18 cellular contexts compared by ENCODE assay signal in the genomic region with DNA sequence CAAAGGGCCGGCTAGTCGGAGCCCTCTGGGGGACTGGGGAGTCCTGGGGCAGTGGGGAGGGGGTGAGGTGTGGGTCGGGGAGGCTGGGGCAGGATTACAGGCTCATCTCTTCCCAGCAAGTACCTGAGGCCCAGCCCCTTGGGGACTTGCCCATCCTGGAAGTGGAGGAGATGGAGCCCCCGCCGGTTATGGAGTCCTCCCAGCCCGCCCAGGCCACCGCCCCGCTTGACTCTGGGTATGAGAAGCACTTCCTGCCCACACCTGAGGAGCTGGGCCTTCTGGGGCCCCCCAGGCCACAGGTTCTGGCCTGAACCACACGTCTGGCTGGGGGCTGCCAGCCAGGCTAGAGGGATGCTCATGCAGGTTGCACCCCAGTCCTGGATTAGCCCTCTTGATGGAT. TPM values are rescaled to one million over a fixed set of nuclear protein-coding genes. Genes with fewer than 3 reads are reported as not detected.
DNase-seq lines count a peak whose midpoint lies in the region; ATAC-seq and TF ChIP-seq lines count a peak whose summit lies in the region.
"Had no signal": no experiment of that assay in that cellular context is flagged by ENCODE, and none has a peak within 500 bp of the region (broad histone marks: within the 10 kb centered on the region; RNA-seq: fewer than 3 reads in every experiment).

No MANE protein-coding gene starts in this region.

- no CpG with 5 or more reads among the region's 9 CpGs for WGBS in neuronal stem cell (ENCODE audit: extremely low coverage in 2 of 2, insufficient read length in 2 of 2, insufficient replicate concordance in 1 of 2), 2 donors

- no peak overlapping the region for H2BK120ac ChIP-seq in neuronal stem cell (ENCODE audit: low read depth, low read length)

- H2AFZ ChIP-seq in neuronal stem cell (ENCODE audit: low read length), result no peak overlapping the region
- H2AFZ ChIP-seq: GM23338 had no signal

- no peak overlapping the region for H4K8ac ChIP-seq in neuronal stem cell (ENCODE audit: low read depth, low read length)

- H3K4me3 Mint-ChIP-seq in central memory CD8-positive, alpha-beta T cell, result no peak overlapping the region
- H3K4me3 Mint-ChIP-seq: CD8-positive, alpha-beta T cell; GM23338; H9 had no signal

- peaks cover 0 to 4% of the 10 kb centered on the region in 2 donors for H3K9me3 Mint-ChIP-seq in activated naive CD4-positive, alpha-beta T cell treated with anti-CD3 and anti-CD28 coated beads, Interleukin-2, amount 50 U/mL, for 72 hours
- H3K9me3 Mint-ChIP-seq in central memory CD8-positive, alpha-beta T cell, result no peaks in the 10 kb centered on the region
- H3K9me3 Mint-ChIP-seq: CD8-positive, alpha-beta T cell had no signal

- no peak overlapping the region for H2BK15ac ChIP-seq in neuronal stem cell (ENCODE audit: low read length)

- H3K18ac ChIP-seq in neuronal stem cell (ENCODE audit: low read length), result no peak overlapping the region

- H3K9me3 ChIP-seq in neuronal stem cell (replicated peaks in 1 of 2; ENCODE audit: control insufficient read depth in 2 of 2, insufficient read depth in 1 of 2, low read depth in 1 of 2, low read length in 2 of 2), result peaks cover 3 to 4% of the 10 kb centered on the region in 2 donors
- H3K9me3 ChIP-seq: BE2C had no signal

- peaks cover 17% of the 10 kb centered on the region for H3K4me1 Mint-ChIP-seq in central memory CD8-positive, alpha-beta T cell

- H3K79me1 ChIP-seq in neuronal stem cell (ENCODE audit: low read depth, low read length), result no peaks in the 10 kb centered on the region

- H3K4me3 ChIP-seq in neuronal stem cell (ENCODE audit: low read length in 2 of 2), result no peak overlapping the region
- H3K4me3 ChIP-seq: A549, GM23338 had no signal

- no peak overlapping the region for H4K91ac ChIP-seq in neuronal stem cell (ENCODE audit: low read depth, low read length, poor library complexity)

- H3K4ac ChIP-seq in neuronal stem cell (ENCODE audit: low read length), result no peak overlapping the region

- H3K27ac Mint-ChIP-seq in activated naive CD4-positive, alpha-beta T cell treated with anti-CD3 and anti-CD28 coated beads, Interleukin-2, amount 50 U/mL, for 72 hours, result peak overlapping the region; percentile 29 to 55
- peak overlapping the region; percentile 44 for H3K27ac Mint-ChIP-seq in central memory CD8-positive, alpha-beta T cell (ENCODE audit: low read depth)
- H3K27ac Mint-ChIP-seq: CD8-positive, alpha-beta T cell; GM23338; H9 had no signal

- H3K4me1 ChIP-seq in neuronal stem cell (ENCODE audit: control insufficient read depth in 2 of 2, insufficient read depth in 1 of 2, low read depth in 1 of 2, low read length in 2 of 2), result no peaks in the 10 kb centered on the region
- H3K4me1 ChIP-seq: A549, BE2C had no signal

- H3K27me3 Mint-ChIP-seq in central memory CD8-positive, alpha-beta T cell, result no peaks in the 10 kb centered on the region

- no peak for DNase-seq in activated naive CD4-positive, alpha-beta T cell treated with anti-CD3 and anti-CD28 coated beads, Interleukin-2, amount 50 U/mL, for 72 hours (ENCODE audit: low spot score in 2 of 2)
- no peak for DNase-seq in activated naive CD4-positive, alpha-beta T cell treated with anti-CD3 and anti-CD28 coated beads, Interleukin-2, amount 50 U/mL, for 16 hours
- DNase-seq in central memory CD8-positive, alpha-beta T cell (ENCODE audit: low spot score in 2 of 2), result no peak
- no peak for DNase-seq in neuronal stem cell (ENCODE audit: low spot score)
- no peak for DNase-seq in GM13977 (ENCODE audit: low spot score)
- DNase-seq: BE2C; CD8-positive, alpha-beta T cell; COR-L47; DMS153; DMS79 treated with DMSO at 0.1 percent for 48 hours; EL; H9; IMR-90 had no signal

- H2BK5ac ChIP-seq in neuronal stem cell (ENCODE audit: low read length), result no peak overlapping the region

- H3K36me3 Mint-ChIP-seq in activated naive CD4-positive, alpha-beta T cell treated with anti-CD3 and anti-CD28 coated beads, Interleukin-2, amount 50 U/mL, for 72 hours, result peaks cover 11 to 28% of the 10 kb centered on the region in 2 donors
- H3K36me3 Mint-ChIP-seq in central memory CD8-positive, alpha-beta T cell (ENCODE audit: insufficient read depth), result peaks cover 53% of the 10 kb centered on the region

- H3K14ac ChIP-seq in neuronal stem cell (ENCODE audit: low read length), result no peak overlapping the region

- H2BK12ac ChIP-seq in neuronal stem cell (ENCODE audit: low read length), result no peak overlapping the region

- no peak for ATAC-seq in activated naive CD4-positive, alpha-beta T cell treated with anti-CD3 and anti-CD28 coated beads, Interleukin-2, amount 50 U/mL, for 72 hours
- ATAC-seq in central memory CD8-positive, alpha-beta T cell (replicated peaks; ENCODE audit: extremely low read depth, poor library complexity, severe bottlenecking), result no peak
- ATAC-seq in HG02938 (IDR thresholded peaks at IDR 0.05; ENCODE audit: unreplicated experiment), result no peak
- ATAC-seq: A549; CD8-positive, alpha-beta T cell; GM23338 had no signal

- in situ Hi-C loops in GM13977 (cut with MboI; ENCODE audit: low pct_unique_long_range_greater_than_20kb, low sequenced_read_pairs, unreplicated experiment), result loop anchor here (25.0 kb wide), 1 partner anchor 465 kb away; no protein-coding TSS in a partner anchor

- no peak for TF ChIP-seq CTCF in GM13977 (IDR thresholded peaks at IDR 0.05; ENCODE audit: extremely low read depth, insufficient read depth, missing control alignments)

- no peak overlapping the region for H3K9ac ChIP-seq in neuronal stem cell (ENCODE audit: low read depth, low read length, poor library complexity)

- H3K4me2 ChIP-seq in neuronal stem cell (ENCODE audit: insufficient read depth, low read length, poor library complexity, severe bottlenecking), result no peak overlapping the region
- H3K4me2 ChIP-seq: A549, GM23338 had no signal

- H3K23ac ChIP-seq in neuronal stem cell (ENCODE audit: low read depth, low read length, poor library complexity), result no peak overlapping the region

- peak overlapping the region; percentile 37 for H2AK5ac ChIP-seq in neuronal stem cell (ENCODE audit: low read depth, low read length)

- H3K36me3 ChIP-seq in neuronal stem cell (replicated peaks in 1 of 2; ENCODE audit: control insufficient read depth in 2 of 2, insufficient read depth in 2 of 2, low read length in 2 of 2), result peaks cover 2 to 3% of the 10 kb centered on the region in 2 donors
- H3K36me3 ChIP-seq: BE2C had no signal

- H3K27ac ChIP-seq in neuronal stem cell (replicated peaks; ENCODE audit: low read length), result no peak overlapping the region
- H3K27ac ChIP-seq: A549, C4-2B had no signal

- H3K27me3 ChIP-seq in neuronal stem cell (ENCODE audit: control insufficient read depth in 3 of 3, insufficient read depth in 3 of 3, low read depth in 1 of 3, low read length in 3 of 3), result peaks cover 0 to 10% (median 0%) of the 10 kb centered on the region in 3 experiments
- H3K27me3 ChIP-seq: BE2C had no signal

RNA-seq across cellular contexts. Expression of a gene that starts 9.9 kb away (rescaled TPM):
- total RNA-seq in activated naive CD4-positive, alpha-beta T cell treated with anti-CD3 and anti-CD28 coated beads, Interleukin-2, amount 50 U/mL, for 72 hours, result not detected
- 10.2 TPM for polyA plus RNA-seq in neuronal stem cell (2013, experiment 1 of 2)
- 10.4 TPM for polyA plus RNA-seq in neuronal stem cell (2013, experiment 2 of 2)
- total RNA-seq: CD8-positive, alpha-beta T cell had no signal

RNA-seq across cellular contexts. Expression of a gene that starts 20.4 kb away (rescaled TPM):
- total RNA-seq in activated naive CD4-positive, alpha-beta T cell treated with anti-CD3 and anti-CD28 coated beads, Interleukin-2, amount 50 U/mL, for 72 hours, result 10 to 100 TPM; 59.6 to 68.0 TPM
- 4.8 TPM for polyA plus RNA-seq in neuronal stem cell (2013, experiment 1 of 2)
- 4.3 TPM for polyA plus RNA-seq in neuronal stem cell (2013, experiment 2 of 2)

RNA-seq across cellular contexts. Expression of a gene that starts 20.6 kb away (rescaled TPM):
- total RNA-seq in activated naive CD4-positive, alpha-beta T cell treated with anti-CD3 and anti-CD28 coated beads, Interleukin-2, amount 50 U/mL, for 72 hours, result 1 to 10 TPM; 1.2 to 4.2 TPM
- polyA plus RNA-seq in neuronal stem cell (2013, experiment 1 of 2), result 1.6 TPM
- polyA plus RNA-seq in neuronal stem cell (2013, experiment 2 of 2), result 1.7 TPM

RNA-seq across cellular contexts. Expression of a gene that starts 24.0 kb away (rescaled TPM):
- total RNA-seq in activated naive CD4-positive, alpha-beta T cell treated with anti-CD3 and anti-CD28 coated beads, Interleukin-2, amount 50 U/mL, for 72 hours, result not detected
- not detected for polyA plus RNA-seq in neuronal stem cell (2013, experiment 1 of 2)
- polyA plus RNA-seq in neuronal stem cell (2013, experiment 2 of 2), result not detected
- total RNA-seq: CD8-positive, alpha-beta T cell; GM23338; H9; IMR-90 had no signal
- polyA plus RNA-seq: A549, AG04450, GM23338, IMR-90 had no signal

RNA-seq across cellular contexts. Expression of a gene that starts 33.6 kb away (rescaled TPM):
- total RNA-seq in activated naive CD4-positive, alpha-beta T cell treated with anti-CD3 and anti-CD28 coated beads, Interleukin-2, amount 50 U/mL, for 72 hours, result not detected
- polyA plus RNA-seq in neuronal stem cell (2013, experiment 1 of 2), result not detected
- not detected for polyA plus RNA-seq in neuronal stem cell (2013, experiment 2 of 2)
- total RNA-seq: CD8-positive, alpha-beta T cell; GM23338; IMR-90 had no signal
- polyA plus RNA-seq: A549, AG04450, GM23338, IMR-90 had no signal
